Comparison of ENCODE assay signal across 25 cellular contexts in genomic region chr1:189657715-189658114, GRCh38.
DNase-seq lines count a peak whose midpoint lies in the region; ATAC-seq, FAIRE-seq and TF ChIP-seq lines count a peak whose summit lies in the region.
"Had no signal": no experiment of that assay in that cellular context is flagged by ENCODE, and none has a peak within 500 bp of the region (broad histone marks: within the 10 kb centered on the region; RNA-seq: fewer than 3 reads in every experiment).

No MANE protein-coding gene starts in this region.

- no peaks in the 10 kb centered on the region for H3K27me3 Mint-ChIP-seq in chondrocyte (ENCODE audit: low read depth)
- H3K27me3 Mint-ChIP-seq: activated CD8-positive, alpha-beta T cell treated with anti-CD3 and anti-CD28 coated beads for 36 hours; activated naive CD4-positive, alpha-beta T cell treated with anti-CD3 and anti-CD28 coated beads, Interleukin-2, amount 50 U/mL, for 24 hours; activated T-helper 17 cell treated with anti-CD3 and anti-CD28 coated beads, Interleukin-2, amount 50 U/mL, for 72 hours; memory B cell; T-cell had no signal

- no peak overlapping the region for H2BK5ac ChIP-seq in mesendoderm (ENCODE audit: low read length)

- H3K27ac Mint-ChIP-seq in chondrocyte (ENCODE audit: unreplicated experiment): no peak overlapping the region
- H3K27ac Mint-ChIP-seq: activated CD8-positive, alpha-beta T cell treated with anti-CD3 and anti-CD28 coated beads for 36 hours; activated naive CD4-positive, alpha-beta T cell treated with anti-CD3 and anti-CD28 coated beads, Interleukin-2, amount 50 U/mL, for 24 hours; activated T-helper 17 cell treated with anti-CD3 and anti-CD28 coated beads, Interleukin-2, amount 50 U/mL, for 72 hours; memory B cell; T-cell had no signal

- in situ Hi-C loops in HepG2 (cut with HindIII; ENCODE audit: extremely low pct_ligation_motif_present, low pct_unique_long_range_greater_than_20kb): no loop called here

- no peak overlapping the region for H3K27ac ChIP-seq in HepG2 (ENCODE audit: extremely low read length, insufficient read depth, low read length)
- no peak overlapping the region for H3K27ac ChIP-seq in right lobe of liver
- no peak overlapping the region for H3K27ac ChIP-seq in RWPE1
- no peak overlapping the region for H3K27ac ChIP-seq in foreskin keratinocyte
- H3K27ac ChIP-seq in mesendoderm (ENCODE audit: low read depth, low read length): no peak overlapping the region
- H3K27ac ChIP-seq: BLaER1, coronary artery, prostate gland, SJCRH30, testis had no signal

- DNase-seq in HepG2 (ENCODE audit: low spot score): peak; percentile 23
- no peak for DNase-seq in right lobe of liver
- DNase-seq in RWPE1 (ENCODE audit: low spot score): peak; percentile 25
- peak; percentile 35 to 43 for DNase-seq in foreskin keratinocyte
- DNase-seq in mesendoderm: no peak
- no peak for DNase-seq in DMS 273 treated with DMSO at 0.1 percent for 48 hours (lab: John Stamatoyannopoulos, UW)
- no peak for DNase-seq in chondrocyte (ENCODE audit: low spot score)
- no peak for DNase-seq in NCI-H1092 (lab: John Stamatoyannopoulos, UW)
- DNase-seq: activated CD8-positive, alpha-beta T cell treated with anti-CD3 and anti-CD28 coated beads for 36 hours; COR-L47; NCI-H1048; NCI-H187 treated with DMSO at 0.1 percent for 48 hours; NCI-H526; SJCRH30; stimulated activated naive CD4-positive, alpha-beta T cell treated with Interleukin-2 at 50 U/mL for 16 hours; T-cell; testis had no signal

- no peak for TF ChIP-seq POLR2A in HepG2 (IDR thresholded peaks at IDR 0.05; ENCODE audit: insufficient read depth in 1 of 2, low read depth in 2 of 2, low read length in 2 of 2)
- no peak for TF ChIP-seq POLR2A in right lobe of liver (IDR thresholded peaks at IDR 0.05)

- H3K4me3 Mint-ChIP-seq in chondrocyte (ENCODE audit: unreplicated experiment): no peak overlapping the region
- H3K4me3 Mint-ChIP-seq: activated CD8-positive, alpha-beta T cell treated with anti-CD3 and anti-CD28 coated beads for 36 hours; activated naive CD4-positive, alpha-beta T cell treated with anti-CD3 and anti-CD28 coated beads, Interleukin-2, amount 50 U/mL, for 24 hours; activated T-helper 17 cell treated with anti-CD3 and anti-CD28 coated beads, Interleukin-2, amount 50 U/mL, for 72 hours; memory B cell; T-cell had no signal

- POLR2A ChIA-PET in HepG2 (lab: Yijun Ruan, JAX) (no interaction called here), RWPE1 (lab: Yijun Ruan, JAX; ENCODE audit: low non-redundant PET) (no interaction called here)

- H3K79me2 ChIP-seq in HepG2 (ENCODE audit: insufficient read depth, low read length): no peaks in the 10 kb centered on the region
- no peaks in the 10 kb centered on the region for H3K79me2 ChIP-seq in mesendoderm (ENCODE audit: control insufficient read depth, insufficient read depth, low read length)

- H3K18ac ChIP-seq in mesendoderm (ENCODE audit: low read length): no peak overlapping the region

- no peak for TF ChIP-seq RAD21 in HepG2 (CRISPR knock-in tag; IDR thresholded peaks at IDR 0.05)

- no peak for ATAC-seq in HepG2
- no peak for ATAC-seq in right lobe of liver
- peak; percentile 37 for ATAC-seq in foreskin keratinocyte
- ATAC-seq: activated CD4-positive, CD25-positive, alpha-beta regulatory T cell treated with anti-CD3 and anti-CD28 coated beads, Interleukin-2, amount 50 U/mL, for 24 hours; activated CD8-positive, alpha-beta T cell treated with anti-CD3 and anti-CD28 coated beads for 36 hours; activated T-helper 17 cell treated with anti-CD3 and anti-CD28 coated beads, Interleukin-2, amount 50 U/mL, for 72 hours; T-cell had no signal

- no peaks in the 10 kb centered on the region for H3K27me3 ChIP-seq in HepG2 (ENCODE audit: control insufficient read depth in 1 of 2, insufficient read depth in 2 of 2, low read length in 2 of 2)
- H3K27me3 ChIP-seq in right lobe of liver: no peaks in the 10 kb centered on the region
- H3K27me3 ChIP-seq in foreskin keratinocyte: no peaks in the 10 kb centered on the region
- H3K27me3 ChIP-seq in mesendoderm (ENCODE audit: insufficient read depth, low read length, poor library complexity): no peaks in the 10 kb centered on the region
- H3K27me3 ChIP-seq: BLaER1, SJCRH30, testis had no signal

- no peak overlapping the region for H4K8ac ChIP-seq in mesendoderm (ENCODE audit: low read depth, low read length)

- H3K4ac ChIP-seq in mesendoderm (ENCODE audit: low read depth, low read length): no peak overlapping the region

- no peak overlapping the region for H3K4me2 ChIP-seq in HepG2 (ENCODE audit: low read depth, low read length)
- H3K4me2 ChIP-seq in mesendoderm (ENCODE audit: low read length): no peak overlapping the region
- H3K4me2 ChIP-seq: BLaER1 had no signal

- no peaks in the 10 kb centered on the region for H4K20me1 ChIP-seq in HepG2 (ENCODE audit: insufficient read depth, low read length)
- H4K20me1 ChIP-seq: BLaER1 had no signal

- BruUV-seq in HepG2 (replicated peaks; lab: Mats Ljungman, UMichigan): no TSS peak

- H4K5ac ChIP-seq in mesendoderm (ENCODE audit: low read length): no peak overlapping the region

- no peaks in the 10 kb centered on the region for H3K79me1 ChIP-seq in mesendoderm (ENCODE audit: low read length)

- no peaks in the 10 kb centered on the region for H3K9me3 ChIP-seq in HepG2 (ENCODE audit: low read length)
- H3K9me3 ChIP-seq in right lobe of liver: no peaks in the 10 kb centered on the region
- H3K9me3 ChIP-seq: BLaER1, prostate gland, SJCRH30, testis had no signal

- no peak for FAIRE-seq in HepG2 (lab: Jason Lieb, UNC)
- FAIRE-seq: GM12891 had no signal

- intact Hi-C loops in HepG2 (cut with micrococcal nuclease; ENCODE audit: unreplicated experiment) (no loop called here), right lobe of liver (cut with DNase I) (no loop called here)

- H3K23ac ChIP-seq in mesendoderm (ENCODE audit: low read length): no peak overlapping the region

- H3K36me3 ChIP-seq in HepG2 (replicated peaks in 1 of 2; ENCODE audit: control insufficient read depth in 1 of 2, insufficient read depth in 2 of 2, low read length in 2 of 2): no peaks in the 10 kb centered on the region
- no peaks in the 10 kb centered on the region for H3K36me3 ChIP-seq in right lobe of liver
- H3K36me3 ChIP-seq in mesendoderm (ENCODE audit: control insufficient read depth, insufficient read depth, low read length): no peaks in the 10 kb centered on the region
- H3K36me3 ChIP-seq: BLaER1, prostate gland, SJCRH30 had no signal

- CTCF ChIA-PET in HepG2 (lab: Yijun Ruan, JAX; ENCODE audit: low intra/inter-chr PET ratio, low total read pairs) (no interaction called here), RWPE1 (lab: Yijun Ruan, JAX) (no interaction called here)

- no peaks in the 10 kb centered on the region for H3K4me1 Mint-ChIP-seq in chondrocyte (ENCODE audit: low read depth)
- H3K4me1 Mint-ChIP-seq: activated naive CD4-positive, alpha-beta T cell treated with anti-CD3 and anti-CD28 coated beads, Interleukin-2, amount 50 U/mL, for 24 hours; activated T-helper 17 cell treated with anti-CD3 and anti-CD28 coated beads, Interleukin-2, amount 50 U/mL, for 72 hours; memory B cell; T-cell had no signal

- no peak for TF ChIP-seq CTCF in HepG2 (CRISPR knock-in tag; IDR thresholded peaks at IDR 0.05)
- no peak for TF ChIP-seq CTCF in right lobe of liver (IDR thresholded peaks at IDR 0.05)
- no peak for TF ChIP-seq CTCF in RWPE1 (conservative IDR thresholded peaks at IDR 0.05; ENCODE audit: low read depth)
- no peak for TF ChIP-seq CTCF in foreskin keratinocyte (conservative IDR thresholded peaks at IDR 0.05)
- no peak for TF ChIP-seq CTCF in chondrocyte (IDR thresholded peaks at IDR 0.05)

- H2BK120ac ChIP-seq in mesendoderm (ENCODE audit: low read depth, low read length): no peak overlapping the region

- H3K4me3 ChIP-seq in HepG2 (replicated peaks in 1 of 3; ENCODE audit: insufficient read depth in 1 of 3, low read depth in 2 of 3, low read length in 3 of 3) (no peak overlapping the region), right lobe of liver (no peak overlapping the region), mesendoderm (ENCODE audit: low read length) (no peak overlapping the region)
- H3K4me3 ChIP-seq: BLaER1, coronary artery, prostate gland, SJCRH30, testis had no signal

- H3K56ac ChIP-seq in mesendoderm (ENCODE audit: low read length): no peak overlapping the region

- no peaks in the 10 kb centered on the region for H3K36me3 Mint-ChIP-seq in chondrocyte (ENCODE audit: low read depth)
- H3K36me3 Mint-ChIP-seq: activated naive CD4-positive, alpha-beta T cell treated with anti-CD3 and anti-CD28 coated beads, Interleukin-2, amount 50 U/mL, for 24 hours; memory B cell; T-cell had no signal

- TF ChIP-seq EP300 in HepG2 (IDR thresholded peaks at IDR 0.05; ENCODE audit: low read depth in 2 of 2, low read length in 2 of 2) (no peak), HepG2 (CRISPR knock-in tag; IDR thresholded peaks at IDR 0.05; ENCODE audit: borderline replicate concordance) (no peak)

- no peak overlapping the region for H2BK15ac ChIP-seq in mesendoderm (replicated peaks; ENCODE audit: low read depth)

- 5% methylated on average over 6 of the region's 6 CpGs for WGBS in HepG2 (ENCODE audit: low lambda C conversion rate)
- 47% methylated on average over 6 of the region's 6 CpGs for WGBS in right lobe of liver (ENCODE audit: insufficient coverage, low coverage, low lambda C conversion rate, missing lambda C conversion rate)
- no CpG with 5 or more reads among the region's 6 CpGs for WGBS in mesendoderm (ENCODE audit: extremely low coverage, insufficient coverage, low lambda C conversion rate)

- H3K9ac ChIP-seq in HepG2 (ENCODE audit: insufficient read depth, low read depth, low read length): no peak overlapping the region
- H3K9ac ChIP-seq in mesendoderm (ENCODE audit: low read length): no peak overlapping the region
- H3K9ac ChIP-seq: BLaER1 had no signal

- no peaks in the 10 kb centered on the region for H3K9me3 Mint-ChIP-seq in chondrocyte (ENCODE audit: low read depth)

- H3K4me1 ChIP-seq in HepG2 (ENCODE audit: insufficient read depth, low read length) (no peaks in the 10 kb centered on the region), right lobe of liver (no peaks in the 10 kb centered on the region), foreskin keratinocyte (peaks cover 7% of the 10 kb centered on the region), mesendoderm (ENCODE audit: control insufficient read depth, low read depth, low read length) (no peaks in the 10 kb centered on the region)
- H3K4me1 ChIP-seq: BLaER1, prostate gland, SJCRH30, testis had no signal

- no peak overlapping the region for H2AFZ ChIP-seq in HepG2 (ENCODE audit: low read length)

- no peak overlapping the region for H2AK5ac ChIP-seq in mesendoderm (ENCODE audit: low read length)

TF ChIP-seq in HepG2, 621 proteins besides CTCF, POLR2A, EP300 and RAD21 (continues in another document):
- TF ChIP-seq CEBPB (IDR thresholded peaks at IDR 0.05; ENCODE audit: borderline replicate concordance, low read depth, low read length): peak; percentile 38; the same call in 1 of the 2 replicates
- TF ChIP-seq NRL (CRISPR knock-in tag; IDR thresholded peaks at IDR 0.05; ENCODE audit: borderline replicate concordance): no peak
- no peak for TF ChIP-seq SETDB1 (CRISPR knock-in tag; IDR thresholded peaks at IDR 0.05; ENCODE audit: borderline replicate concordance)
- no peak for TF ChIP-seq ONECUT2 (CRISPR knock-in tag; IDR thresholded peaks at IDR 0.05)
- TF ChIP-seq NBN (conservative IDR thresholded peaks at IDR 0.05): no peak

Comparison
In these comparisons a context has a peak if more than half of its experiments do, and no peak if none do; other contexts are left out.
1. DNase-seq: peak in HepG2 (single experiment), RWPE1 (single experiment) and foreskin keratinocyte (2 of 2); none in right lobe of liver (0 of 3), mesendoderm (single experiment), DMS 273 treated with DMSO at 0.1 percent for 48 hours (single experiment), chondrocyte (single experiment) and NCI-H1092 (single experiment).